Comparison of ENCODE assay signal across 8 cellular contexts in genomic region chr6:71419217-71419953, GRCh38.
DNase-seq lines count a peak whose midpoint lies in the region; ATAC-seq and TF ChIP-seq lines count a peak whose summit lies in the region.

No MANE protein-coding gene starts in this region.

- peak overlapping the region; percentile 91 for H3K4me2 ChIP-seq in skeletal muscle satellite cell (ENCODE audit: low read length)

- peak overlapping the region; percentile 87 for H3K4me3 ChIP-seq in H7 (ENCODE audit: insufficient read depth, low read depth, low read length)
- peak overlapping the region; percentile 97 for H3K4me3 ChIP-seq in right atrium auricular region
- peak overlapping the region; percentile 94 for H3K4me3 ChIP-seq in skeletal muscle satellite cell (ENCODE audit: low read length)

- H3K36me3 ChIP-seq in H7 (replicated peaks; ENCODE audit: control insufficient read depth, insufficient read depth, low read length) = peaks cover 2% of the 10 kb centered on the region
- H3K36me3 ChIP-seq in right atrium auricular region = peaks cover 22% of the 10 kb centered on the region
- H3K36me3 ChIP-seq in skeletal muscle satellite cell (ENCODE audit: insufficient read depth, low read length) = peaks cover 33% of the 10 kb centered on the region

- H3K4me1 Mint-ChIP-seq in activated T-helper 17 cell treated with anti-CD3 and anti-CD28 coated beads, Interleukin-2, amount 50 U/mL, for 72 hours = no peaks in the 10 kb centered on the region

- no peak for TF ChIP-seq CTCF in right atrium auricular region (IDR thresholded peaks at IDR 0.05)

- H3K4me1 ChIP-seq in right atrium auricular region (peaks cover 0 to 32% of the 10 kb centered on the region in 2 donors), skeletal muscle satellite cell (ENCODE audit: control insufficient read depth, insufficient read depth, low read length) (peaks cover 22% of the 10 kb centered on the region)

- H3K27ac Mint-ChIP-seq in activated T-helper 17 cell treated with anti-CD3 and anti-CD28 coated beads, Interleukin-2, amount 50 U/mL, for 72 hours = no peak overlapping the region

- H3K4me3 Mint-ChIP-seq in activated T-helper 17 cell treated with anti-CD3 and anti-CD28 coated beads, Interleukin-2, amount 50 U/mL, for 72 hours = peak overlapping the region; percentile 6

- ATAC-seq in activated T-helper 17 cell treated with anti-CD3 and anti-CD28 coated beads, Interleukin-2, amount 50 U/mL, for 72 hours (replicated peaks) = no peak

- H3K36me3 Mint-ChIP-seq in activated T-helper 17 cell treated with anti-CD3 and anti-CD28 coated beads, Interleukin-2, amount 50 U/mL, for 72 hours (ENCODE audit: low read depth) = no peaks in the 10 kb centered on the region

- H3K9me3 Mint-ChIP-seq in activated T-helper 17 cell treated with anti-CD3 and anti-CD28 coated beads, Interleukin-2, amount 50 U/mL, for 72 hours = no peaks in the 10 kb centered on the region

- peak overlapping the region; percentile 98 for H3K27ac ChIP-seq in right atrium auricular region

- H3K9me3 ChIP-seq in right atrium auricular region (no peaks in the 10 kb centered on the region), skeletal muscle satellite cell (replicated peaks; ENCODE audit: low read length) (no peaks in the 10 kb centered on the region)

- H3K27me3 ChIP-seq in H7 (ENCODE audit: control insufficient read depth, insufficient read depth, low read length) = peaks cover 9% of the 10 kb centered on the region
- H3K27me3 ChIP-seq in right atrium auricular region = no peaks in the 10 kb centered on the region
- H3K27me3 ChIP-seq in skeletal muscle satellite cell (ENCODE audit: control insufficient read depth, insufficient read depth, low read length) = no peaks in the 10 kb centered on the region

- peak overlapping the region; percentile 98 for H3K9ac ChIP-seq in skeletal muscle satellite cell (ENCODE audit: low read depth, low read length)

- DNase-seq in H7 = peak; percentile 9
- no peak for DNase-seq in right atrium auricular region (ENCODE audit: low spot score)
- DNase-seq in NCI-H1092 treated with DMSO at 0.1 percent for 48 hours (lab: John Stamatoyannopoulos, UW) = no peak
- DNase-seq in germinal center (ENCODE audit: low spot score) = no peak
- DNase-seq in GM03348 (ENCODE audit: low spot score) = no peak
- no peak for DNase-seq in NOMO-1 (lab: John Stamatoyannopoulos, UW; ENCODE audit: unreplicated experiment in 2 of 2)

- H3K27me3 Mint-ChIP-seq in activated T-helper 17 cell treated with anti-CD3 and anti-CD28 coated beads, Interleukin-2, amount 50 U/mL, for 72 hours = peaks cover 52% of the 10 kb centered on the region
